ENCODE assay signal across 1 cellular context in genomic region chr12:26097046-26097878, GRCh38.
TF ChIP-seq lines count a peak whose summit lies in the region.

No MANE protein-coding gene starts in this region.

TF ChIP-seq in HepG2, 621 proteins besides CTCF, POLR2A, EP300 and RAD21 (continued from another document):
- TF ChIP-seq, protein P1, sequence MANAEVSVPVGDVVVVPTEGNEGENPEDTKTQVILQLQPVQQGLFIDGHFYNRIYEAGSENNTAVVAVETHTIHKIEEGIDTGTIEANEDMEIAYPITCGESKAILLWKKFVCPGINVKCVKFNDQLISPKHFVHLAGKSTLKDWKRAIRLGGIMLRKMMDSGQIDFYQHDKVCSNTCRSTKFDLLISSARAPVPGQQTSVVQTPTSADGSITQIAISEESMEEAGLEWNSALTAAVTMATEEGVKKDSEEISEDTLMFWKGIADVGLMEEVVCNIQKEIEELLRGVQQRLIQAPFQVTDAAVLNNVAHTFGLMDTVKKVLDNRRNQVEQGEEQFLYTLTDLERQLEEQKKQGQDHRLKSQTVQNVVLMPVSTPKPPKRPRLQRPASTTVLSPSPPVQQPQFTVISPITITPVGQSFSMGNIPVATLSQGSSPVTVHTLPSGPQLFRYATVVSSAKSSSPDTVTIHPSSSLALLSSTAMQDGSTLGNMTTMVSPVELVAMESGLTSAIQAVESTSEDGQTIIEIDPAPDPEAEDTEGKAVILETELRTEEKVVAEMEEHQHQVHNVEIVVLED (CRISPR knock-in tag; IDR thresholded peaks at IDR 0.05; ENCODE audit: borderline replicate concordance): no peak
